28 cellular contexts compared by ENCODE assay signal in the genomic region with DNA sequence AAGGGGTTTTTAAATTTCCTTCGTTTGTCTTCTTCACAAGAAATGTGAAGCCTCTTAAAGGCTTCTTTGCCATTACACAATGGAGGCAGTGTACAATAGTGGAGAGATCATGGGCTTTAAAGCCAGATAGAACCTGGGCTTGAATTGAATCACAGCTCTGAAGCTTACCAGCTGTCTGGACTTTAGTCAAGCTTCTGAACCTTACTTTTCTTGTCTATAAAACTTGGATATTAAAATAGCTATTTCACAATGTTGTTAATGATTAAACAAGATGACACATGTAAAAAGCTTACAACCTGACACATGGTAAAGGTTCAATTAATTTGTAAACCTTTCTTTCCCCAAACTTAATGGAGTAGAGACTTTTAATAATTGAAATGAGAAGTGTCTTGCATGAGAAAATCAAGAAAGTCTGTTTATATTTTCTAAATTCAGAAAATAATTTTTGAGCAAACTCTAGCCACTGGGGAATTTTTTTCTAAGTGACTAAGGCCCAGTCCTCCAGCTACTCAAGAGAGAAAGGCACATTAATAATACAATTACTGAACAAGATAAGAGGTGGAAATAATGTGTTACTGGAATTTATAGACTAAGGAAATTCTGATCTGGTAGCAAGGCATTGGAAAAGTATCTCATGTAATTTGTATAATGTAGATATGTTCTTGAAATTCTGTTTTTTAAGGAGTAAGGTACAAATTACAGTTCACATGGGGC. TPM values are rescaled to one million over a fixed set of nuclear protein-coding genes. Genes with fewer than 3 reads are reported as not detected.
A peak's percentile ranks its signal among the peaks of the same experiment; 100 is the strongest.
DNase-seq lines count a peak whose midpoint lies in the region; ATAC-seq, FAIRE-seq and TF ChIP-seq lines count a peak whose summit lies in the region.
"Had no signal": no experiment of that assay in that cellular context is flagged by ENCODE, and none has a peak within 500 bp of the region (broad histone marks: within the 10 kb centered on the region; RNA-seq: fewer than 3 reads in every experiment).

No MANE protein-coding gene starts in this region.

- H3K9ac ChIP-seq in kidney (ENCODE audit: low read length in 2 of 2) = no peak overlapping the region
- H3K9ac ChIP-seq: parathyroid adenoma had no signal

- H3K27ac ChIP-seq in body of pancreas (peak overlapping the region in 2 of 4 donors; percentile 57 to 70), kidney (ENCODE audit: low read depth in 2 of 2, low read length in 2 of 2) (peak overlapping the region in 1 of 2 donors; percentile 17), muscle layer of duodenum (ENCODE audit: low read length) (peak overlapping the region; percentile 43), A673 (ENCODE audit: low read depth, low read length, poor library complexity, severe bottlenecking) (no peak overlapping the region)
- H3K27ac ChIP-seq: C4-2B, heart right ventricle, parathyroid adenoma, right atrium auricular region, SJCRH30, spleen had no signal

- peak; percentile 35 for DNase-seq in Caco-2
- DNase-seq in body of pancreas = peak in 1 of 4 donors; percentile 20
- DNase-seq in kidney = no peak
- DNase-seq in activated CD8-positive, alpha-beta T cell treated with anti-CD3 and anti-CD28 coated beads, Interleukin-2, amount 10 ng/mL, durations not matched to agents 7 days and 5 days = no peak
- DNase-seq in A673 (ENCODE audit: low spot score) = no peak
- DNase-seq: activated CD4-positive, alpha-beta T cell treated with anti-CD3 and anti-CD28 coated beads, Interleukin-2, amount 10 ng/mL, durations not matched to agents 7 days and 5 days; activated naive CD4-positive, alpha-beta T cell treated with Interleukin-2 at 50 U/mL for 16 hours; activated T-cell treated with anti-CD3 and anti-CD28 coated beads, Interleukin-2, amount 50 U/mL, for 48 hours; adrenal gland; heart right ventricle; NCI-H1048; NCI-H187; NCI-H2227 treated with DMSO at 0.1 percent for 48 hours; NCI-H526 treated with DMSO at 0.1 percent for 48 hours; SJCRH30; spleen; stimulated activated CD4-positive, alpha-beta T cell treated with anti-CD3 and anti-CD28 coated beads, Interleukin-2, amount 100 ng/mL, for 48 hours; transverse colon had no signal

- 0 to 31% methylated on average over 1 of the region's 1 CpG for WGBS in body of pancreas, 2 donors

- H3K36me3 ChIP-seq in Caco-2 (ENCODE audit: control insufficient read depth, insufficient read depth, low read length) = no peaks in the 10 kb centered on the region
- no peaks in the 10 kb centered on the region for H3K36me3 ChIP-seq in body of pancreas (replicated peaks in 1 of 2; ENCODE audit: insufficient read depth in 1 of 2, low read depth in 2 of 2)
- no peaks in the 10 kb centered on the region for H3K36me3 ChIP-seq in kidney (ENCODE audit: control insufficient read depth in 1 of 2, insufficient read depth in 2 of 2, low read length in 2 of 2)
- no peaks in the 10 kb centered on the region for H3K36me3 ChIP-seq in muscle layer of duodenum (ENCODE audit: control insufficient read depth in 1 of 2, insufficient read depth in 2 of 2, low read length in 2 of 2)
- H3K36me3 ChIP-seq in A673 (ENCODE audit: insufficient read depth, low read length, poor library complexity, severe bottlenecking) = no peaks in the 10 kb centered on the region
- H3K36me3 ChIP-seq: adrenal gland, heart right ventricle, right atrium auricular region, SJCRH30, spleen, transverse colon had no signal

- no peak for TF ChIP-seq POLR2A in body of pancreas (IDR thresholded peaks at IDR 0.05)

- peak overlapping the region; percentile 27 for H3K4me3 Mint-ChIP-seq in Caco-2 (ENCODE audit: unreplicated experiment)
- no peak overlapping the region for H3K4me3 Mint-ChIP-seq in activated CD8-positive, alpha-beta T cell treated with anti-CD3 and anti-CD28 coated beads, Interleukin-2, amount 10 ng/mL, durations not matched to agents 7 days and 5 days
- H3K4me3 Mint-ChIP-seq: activated CD4-positive, alpha-beta T cell treated with anti-CD3 and anti-CD28 coated beads, Interleukin-2, amount 10 ng/mL, durations not matched to agents 7 days and 5 days; brain; natural killer cell treated with Interleukin-12 subunit alpha and Interleukin-12 subunit beta and Interleukin-15 and Interleukin-18, amount 100 ng/mL, for 72 hours; WTC11 had no signal

- CTCF ChIA-PET in Caco-2 (lab: Charles Lee) = no interaction called here
- CTCF ChIA-PET in activated CD8-positive, alpha-beta T cell treated with anti-CD3 and anti-CD28 coated beads, Interleukin-2, amount 10 ng/mL, durations not matched to agents 7 days and 5 days (lab: Charles Lee) = no interaction called here
- CTCF ChIA-PET in A673 (lab: Charles Lee) = no interaction called here

- H3K36me3 Mint-ChIP-seq in Caco-2 (ENCODE audit: insufficient read depth, unreplicated experiment) = peaks cover 7% of the 10 kb centered on the region
- no peaks in the 10 kb centered on the region for H3K36me3 Mint-ChIP-seq in activated CD8-positive, alpha-beta T cell treated with anti-CD3 and anti-CD28 coated beads, Interleukin-2, amount 10 ng/mL, durations not matched to agents 7 days and 5 days (ENCODE audit: low read depth)
- H3K36me3 Mint-ChIP-seq: brain; natural killer cell treated with Interleukin-12 subunit alpha and Interleukin-12 subunit beta and Interleukin-15 and Interleukin-18, amount 100 ng/mL, for 72 hours; WTC11 had no signal

- no TSS peak for BruUV-seq in Caco-2 (replicated peaks; lab: Mats Ljungman, UMichigan)
- BruUV-seq in A673 (replicated peaks; lab: Mats Ljungman, UMichigan) = no TSS peak

- TF ChIP-seq CTCF in Caco-2 (IDR thresholded peaks at IDR 0.05; ENCODE audit: insufficient read depth in 1 of 2, low read depth in 1 of 2, low read length in 1 of 2, severe bottlenecking in 1 of 2, unreplicated experiment in 1 of 2) (no peak), body of pancreas (IDR thresholded peaks at IDR 0.05) (no peak), kidney (IDR thresholded peaks at IDR 0.05; ENCODE audit: borderline replicate concordance, extremely low read depth, insufficient read depth) (no peak), A673 (conservative IDR thresholded peaks at IDR 0.05; ENCODE audit: low read depth, low read length) (no peak)

- H3K27me3 Mint-ChIP-seq in Caco-2 (ENCODE audit: insufficient read depth, unreplicated experiment) = no peaks in the 10 kb centered on the region
- H3K27me3 Mint-ChIP-seq in activated CD8-positive, alpha-beta T cell treated with anti-CD3 and anti-CD28 coated beads, Interleukin-2, amount 10 ng/mL, durations not matched to agents 7 days and 5 days (ENCODE audit: low read depth) = peaks cover 3% of the 10 kb centered on the region

- no peaks in the 10 kb centered on the region for H3K9me3 ChIP-seq in Caco-2
- no peaks in the 10 kb centered on the region for H3K9me3 ChIP-seq in body of pancreas
- no peaks in the 10 kb centered on the region for H3K9me3 ChIP-seq in kidney (ENCODE audit: control insufficient read depth in 1 of 2, low read length in 2 of 2)
- no peaks in the 10 kb centered on the region for H3K9me3 ChIP-seq in muscle layer of duodenum (ENCODE audit: control insufficient read depth in 1 of 2, low read length in 2 of 2)
- no peaks in the 10 kb centered on the region for H3K9me3 ChIP-seq in A673 (ENCODE audit: low read depth, low read length, poor library complexity, severe bottlenecking)
- H3K9me3 ChIP-seq: adrenal gland, heart right ventricle, SJCRH30, spleen, transverse colon had no signal

- H3K27me3 ChIP-seq in Caco-2 (replicated peaks; ENCODE audit: control insufficient read depth, insufficient read depth, low read length) (no peaks in the 10 kb centered on the region), body of pancreas (no peaks in the 10 kb centered on the region), muscle layer of duodenum (ENCODE audit: low read depth, low read length) (no peaks in the 10 kb centered on the region), A673 (replicated peaks; ENCODE audit: insufficient read depth, low read depth, low read length, poor library complexity) (peaks cover 23% of the 10 kb centered on the region)
- H3K27me3 ChIP-seq: right atrium auricular region, SJCRH30, transverse colon had no signal

- H3K4me1 Mint-ChIP-seq in Caco-2 (ENCODE audit: low read depth, unreplicated experiment) = peaks cover 12% of the 10 kb centered on the region
- no peaks in the 10 kb centered on the region for H3K4me1 Mint-ChIP-seq in activated CD8-positive, alpha-beta T cell treated with anti-CD3 and anti-CD28 coated beads, Interleukin-2, amount 10 ng/mL, durations not matched to agents 7 days and 5 days (ENCODE audit: low read depth)
- H3K4me1 Mint-ChIP-seq: activated CD4-positive, alpha-beta T cell treated with anti-CD3 and anti-CD28 coated beads, Interleukin-2, amount 10 ng/mL, durations not matched to agents 7 days and 5 days; brain had no signal

- H3K4me3 ChIP-seq in Caco-2 (ENCODE audit: low read depth, low read length) (no peak overlapping the region), body of pancreas (no peak overlapping the region), kidney (ENCODE audit: low read length in 2 of 2) (no peak overlapping the region), muscle layer of duodenum (ENCODE audit: low read depth in 1 of 2, low read length in 2 of 2) (no peak overlapping the region), A673 (ENCODE audit: low read depth, low read length, poor library complexity, severe bottlenecking) (no peak overlapping the region)
- H3K4me3 ChIP-seq: adrenal gland, heart right ventricle, right atrium auricular region, SJCRH30, spleen, transverse colon had no signal

- ATAC-seq in body of pancreas = peak; percentile 91
- no peak for ATAC-seq in GM21360 (IDR thresholded peaks at IDR 0.05; ENCODE audit: unreplicated experiment)
- no peak for ATAC-seq in activated CD8-positive, alpha-beta T cell treated with anti-CD3 and anti-CD28 coated beads, Interleukin-2, amount 10 ng/mL, durations not matched to agents 7 days and 5 days
- ATAC-seq: heart right ventricle; natural killer cell treated with Interleukin-12 subunit alpha and Interleukin-12 subunit beta and Interleukin-15 and Interleukin-18, amount 100 ng/mL, for 72 hours; WTC11 had no signal

- intact Hi-C loops in Caco-2 (cut with micrococcal nuclease; ENCODE audit: unreplicated experiment) (loop anchor here (2.0 to 5.0 kb wide), 3 partner anchors 22 to 54 kb away; a partner anchor contains a TSS), body of pancreas (cut with DNase I) (no loop called here), kidney (cut with DNase I) (no loop called here), A673 (cut with micrococcal nuclease; ENCODE audit: unreplicated experiment) (no loop called here)

- peaks cover 25% of the 10 kb centered on the region for H3K4me1 ChIP-seq in Caco-2
- H3K4me1 ChIP-seq in body of pancreas = peaks cover 15% of the 10 kb centered on the region
- no peaks in the 10 kb centered on the region for H3K4me1 ChIP-seq in kidney (ENCODE audit: control insufficient read depth in 1 of 2, insufficient read depth in 1 of 2, low read depth in 1 of 2, low read length in 2 of 2)
- no peaks in the 10 kb centered on the region for H3K4me1 ChIP-seq in muscle layer of duodenum (ENCODE audit: control insufficient read depth in 1 of 2, insufficient read depth in 2 of 2, low read length in 2 of 2)
- no peaks in the 10 kb centered on the region for H3K4me1 ChIP-seq in A673 (ENCODE audit: insufficient read depth, low read length, poor library complexity, severe bottlenecking)
- H3K4me1 ChIP-seq: heart right ventricle, parathyroid adenoma, right atrium auricular region, SJCRH30, spleen, transverse colon had no signal

- no peak overlapping the region for H3K27ac Mint-ChIP-seq in Caco-2 (ENCODE audit: unreplicated experiment)
- no peak overlapping the region for H3K27ac Mint-ChIP-seq in activated CD8-positive, alpha-beta T cell treated with anti-CD3 and anti-CD28 coated beads, Interleukin-2, amount 10 ng/mL, durations not matched to agents 7 days and 5 days
- H3K27ac Mint-ChIP-seq: activated CD4-positive, alpha-beta T cell treated with anti-CD3 and anti-CD28 coated beads, Interleukin-2, amount 10 ng/mL, durations not matched to agents 7 days and 5 days; brain; natural killer cell treated with Interleukin-12 subunit alpha and Interleukin-12 subunit beta and Interleukin-15 and Interleukin-18, amount 100 ng/mL, for 72 hours; WTC11 had no signal

- POLR2A ChIA-PET in Caco-2 (lab: Charles Lee) (interaction anchor here (1.0 to 1.5 kb wide), 3 partner anchors 39 to 87 kb away, joined by 3 to 5 read pairs (median 3); a partner anchor contains a TSS), A673 (lab: Charles Lee; ENCODE audit: low non-redundant PET) (no interaction called here)
- POLR2A ChIA-PET in activated CD8-positive, alpha-beta T cell treated with anti-CD3 and anti-CD28 coated beads, Interleukin-2, amount 10 ng/mL, durations not matched to agents 7 days and 5 days (lab: Charles Lee) = no interaction called here

- H3K9me3 Mint-ChIP-seq in Caco-2 (ENCODE audit: unreplicated experiment) = no peaks in the 10 kb centered on the region
- no peaks in the 10 kb centered on the region for H3K9me3 Mint-ChIP-seq in activated CD8-positive, alpha-beta T cell treated with anti-CD3 and anti-CD28 coated beads, Interleukin-2, amount 10 ng/mL, durations not matched to agents 7 days and 5 days (ENCODE audit: insufficient read depth)
- H3K9me3 Mint-ChIP-seq: activated CD4-positive, alpha-beta T cell treated with anti-CD3 and anti-CD28 coated beads, Interleukin-2, amount 10 ng/mL, durations not matched to agents 7 days and 5 days; brain; natural killer cell treated with Interleukin-12 subunit alpha and Interleukin-12 subunit beta and Interleukin-15 and Interleukin-18, amount 100 ng/mL, for 72 hours had no signal

- FAIRE-seq in kidney (lab: Jason Lieb, UNC) = peak; percentile 94
- FAIRE-seq: endothelial cell of umbilical vein had no signal

RNA-seq across cellular contexts. Expression of a gene that starts 21.7 kb away (rescaled TPM):
- 7.4 and 8.7 TPM in 2 replicates for total RNA-seq in Caco-2 (2022)
- 10 to 100 TPM; 10.6 to 14.5 TPM for total RNA-seq in body of pancreas
- total RNA-seq in kidney = 9.7 TPM
- 3.5 TPM for polyA plus RNA-seq in kidney (ENCODE audit: insufficient read depth, low read depth, low replicate concordance)
- under 1 TPM; 0.23 to 0.40 TPM for total RNA-seq in activated CD8-positive, alpha-beta T cell treated with anti-CD3 and anti-CD28 coated beads, Interleukin-2, amount 10 ng/mL, durations not matched to agents 7 days and 5 days
- total RNA-seq in A673 (2021) = 0.41 and 0.61 TPM in 2 replicates

RNA-seq across cellular contexts. Expression of a gene that starts 54.3 kb away (rescaled TPM):
- total RNA-seq in Caco-2 (2022) = 42.0 and 42.4 TPM in 2 replicates
- 10 to 100 TPM; 18.9 to 20.4 TPM for total RNA-seq in body of pancreas
- total RNA-seq in kidney = 18.9 TPM
- 18.4 TPM for polyA plus RNA-seq in kidney (ENCODE audit: insufficient read depth, low read depth, low replicate concordance)
- total RNA-seq in activated CD8-positive, alpha-beta T cell treated with anti-CD3 and anti-CD28 coated beads, Interleukin-2, amount 10 ng/mL, durations not matched to agents 7 days and 5 days = not detected
- total RNA-seq in A673 (2021) = not detected in 2 replicates
- total RNA-seq: activated CD4-positive, alpha-beta T cell treated with anti-CD3 and anti-CD28 coated beads, Interleukin-2, amount 10 ng/mL, durations not matched to agents 7 days and 5 days; endothelial cell of umbilical vein; H4; natural killer cell treated with Interleukin-12 subunit alpha and Interleukin-12 subunit beta and Interleukin-15 and Interleukin-18, amount 100 ng/mL, for 72 hours; SJCRH30 had no signal
- polyA plus RNA-seq: endothelial cell of umbilical vein, spleen had no signal

Comparison
In these comparisons a context has a peak if more than half of its experiments do, and no peak if none do; other contexts are left out.
1. DNase-seq: peak in Caco-2 (2 of 2); none in kidney (single experiment), activated CD8-positive, alpha-beta T cell treated with anti-CD3 and anti-CD28 coated beads, Interleukin-2, amount 10 ng/mL, durations not matched to agents 7 days and 5 days (single experiment) and A673 (single experiment).
2. RNA of a gene that starts 54.3 kb away (total RNA-seq): 42.0 to 42.4 TPM in Caco-2, 18.9 to 20.4 TPM in body of pancreas and 18.9 TPM in kidney (single experiment); not detected in activated CD8-positive, alpha-beta T cell treated with anti-CD3 and anti-CD28 coated beads, Interleukin-2, amount 10 ng/mL, durations not matched to agents 7 days and 5 days and not detected in A673; every median in the first group is over 10 times any median in the second.